Comparison of ENCODE assay signal across 26 cellular contexts in genomic region chr5:80090884-80091166, GRCh38. TPM values are rescaled to one million over a fixed set of nuclear protein-coding genes. Genes with fewer than 3 reads are reported as not detected.
A peak's percentile ranks its signal among the peaks of the same experiment; 100 is the strongest.
DNase-seq lines count a peak whose midpoint lies in the region; ATAC-seq, FAIRE-seq and TF ChIP-seq lines count a peak whose summit lies in the region.
"Had no signal": no experiment of that assay in that cellular context is flagged by ENCODE, and none has a peak within 500 bp of the region (broad histone marks: within the 10 kb centered on the region; RNA-seq: fewer than 3 reads in every experiment).

No MANE protein-coding gene starts in this region.

- H4K91ac ChIP-seq in H9 (ENCODE audit: insufficient read length, low read depth, low read length) = no peak overlapping the region

- H3K79me1 ChIP-seq in H9 (ENCODE audit: insufficient read depth, low read depth, low read length, poor library complexity, severe bottlenecking) = no peaks in the 10 kb centered on the region

- no peak overlapping the region for H3K18ac ChIP-seq in H9 (ENCODE audit: insufficient read length, low read depth, low read length)

- CTCF ChIA-PET in HepG2 (lab: Yijun Ruan, JAX; ENCODE audit: low intra/inter-chr PET ratio, low total read pairs) = interaction anchor here (1.5 to 2.9 kb wide), 2 partner anchors 184 to 217 kb away, joined by 12 to 22 read pairs; no protein-coding TSS in a partner anchor
- CTCF ChIA-PET in WTC11 (lab: Charles Lee) = interaction anchor here (0.8 to 4.4 kb wide), 10 partner anchors 9 to 957 kb away, joined by 3 to 86 read pairs (median 4); no protein-coding TSS in a partner anchor

- H3K27me3 ChIP-seq in HepG2 (ENCODE audit: control insufficient read depth in 1 of 2, insufficient read depth in 2 of 2, low read length in 2 of 2) (0 out of 5 replicates have a peak, but pooled peaks cover 0 to 2% of the 10 kb centered on the region in 2 experiments), right lobe of liver (no peaks in the 10 kb centered on the region), H9 (ENCODE audit: insufficient read depth, low read length) (no peaks in the 10 kb centered on the region)
- H3K27me3 ChIP-seq: BE2C had no signal

- in situ Hi-C loops in HepG2 (cut with HindIII; ENCODE audit: extremely low pct_ligation_motif_present, low pct_unique_long_range_greater_than_20kb) = loop anchor here (5.0 kb wide), 1 partner anchor 166 kb away; the partner anchor contains the start of gene SERINC5

- POLR2A ChIA-PET in HepG2 (lab: Yijun Ruan, JAX) = interaction anchor here (1.2 to 1.3 kb wide), 2 partner anchors 165 to 217 kb away, joined by 5 to 8 read pairs; partner anchors contain the start of gene SERINC5
- POLR2A ChIA-PET in WTC11 (lab: Charles Lee) = interaction anchor here (0.5 kb wide), 2 partner anchors 214 to 255 kb away, joined by 3 to 5 read pairs; no protein-coding TSS in a partner anchor

- H3K4me1 ChIP-seq in HepG2 (ENCODE audit: insufficient read depth, low read length) (peaks cover 58% of the 10 kb centered on the region), right lobe of liver (peaks cover 0 to 7% (median 0%) of the 10 kb centered on the region in 4 donors), H9 (ENCODE audit: insufficient read depth, low read length) (peaks cover 4% of the 10 kb centered on the region; the same call in 1 of the 2 replicates)

- no peak overlapping the region for H2AK5ac ChIP-seq in H9 (ENCODE audit: insufficient read length, low read length)

- H2BK12ac ChIP-seq in H9 (ENCODE audit: insufficient read length, low read depth, low read length) = no peak overlapping the region

- no TSS peak for BruUV-seq in HepG2 (replicated peaks; lab: Mats Ljungman, UMichigan)

- H3K27me3 Mint-ChIP-seq in H9 (ENCODE audit: low read depth) (no peaks in the 10 kb centered on the region), WTC11 (ENCODE audit: low read depth) (no peaks in the 10 kb centered on the region)
- H3K27me3 Mint-ChIP-seq: CD8-positive, alpha-beta memory T cell had no signal

- WGBS in HepG2 (ENCODE audit: low lambda C conversion rate) = 72% methylated on average over 4 of the region's 5 CpGs
- 83% methylated on average over 2 of the region's 5 CpGs for WGBS in right lobe of liver (ENCODE audit: insufficient coverage, low coverage, low lambda C conversion rate, missing lambda C conversion rate)
- WGBS in H9 (ENCODE audit: extremely low coverage, insufficient read length, low lambda C conversion rate) = no CpG with 5 or more reads among the region's 5 CpGs

- no peak overlapping the region for H3K4ac ChIP-seq in H9 (ENCODE audit: low read depth, low read length)

- H2BK15ac ChIP-seq in H9 (ENCODE audit: low read depth, low read length) = no peak overlapping the region

- H4K20me1 ChIP-seq in HepG2 (ENCODE audit: insufficient read depth, low read length) (no peaks in the 10 kb centered on the region), H9 (ENCODE audit: control insufficient read depth, insufficient read depth, insufficient read length) (no peaks in the 10 kb centered on the region)

- no peak overlapping the region for H2BK5ac ChIP-seq in H9 (ENCODE audit: insufficient read length, low read length)

- intact Hi-C loops in HepG2 (cut with micrococcal nuclease; ENCODE audit: unreplicated experiment) = loop anchor here (1.0 to 5.0 kb wide), 4 partner anchors 61 to 216 kb away; partner anchors contain the start of gene SERINC5
- intact Hi-C loops in right lobe of liver (cut with DNase I) = loop anchor here (5.0 to 10.0 kb wide), 2 partner anchors 184 to 216 kb away; no protein-coding TSS in a partner anchor

- TF ChIP-seq EP300 in HepG2 (IDR thresholded peaks at IDR 0.05; ENCODE audit: low read depth in 2 of 2, low read length in 2 of 2) = no peak
- TF ChIP-seq EP300 in HepG2 (CRISPR knock-in tag; IDR thresholded peaks at IDR 0.05; ENCODE audit: borderline replicate concordance) = no peak

- no peak for TF ChIP-seq CTCF in HepG2 (CRISPR knock-in tag; IDR thresholded peaks at IDR 0.05)
- no peak for TF ChIP-seq CTCF in right lobe of liver (IDR thresholded peaks at IDR 0.05)
- TF ChIP-seq CTCF in H9 (conservative IDR thresholded peaks at IDR 0.05) = no peak
- TF ChIP-seq CTCF in WTC11 (IDR thresholded peaks at IDR 0.05) = no peak

- H3K79me2 ChIP-seq in HepG2 (ENCODE audit: insufficient read depth, low read length) (no peaks in the 10 kb centered on the region), H9 (ENCODE audit: insufficient read depth, low read length) (no peaks in the 10 kb centered on the region)

- H3K36me3 ChIP-seq in HepG2 (replicated peaks in 1 of 2; ENCODE audit: control insufficient read depth in 1 of 2, insufficient read depth in 2 of 2, low read length in 2 of 2) (no peaks in the 10 kb centered on the region), right lobe of liver (no peaks in the 10 kb centered on the region)
- H3K36me3 ChIP-seq: BE2C had no signal

- H2AFZ ChIP-seq in HepG2 (ENCODE audit: low read length) = no peak overlapping the region
- no peak overlapping the region for H2AFZ ChIP-seq in H9 (ENCODE audit: low read length)

- H3K23ac ChIP-seq in H9 (ENCODE audit: insufficient read length, low read depth, low read length) = no peak overlapping the region

- H2BK120ac ChIP-seq in H9 (ENCODE audit: low read depth, low read length, poor library complexity, severe bottlenecking) = no peak overlapping the region

- H3K9me3 ChIP-seq in HepG2 (ENCODE audit: low read length) (no peaks in the 10 kb centered on the region), right lobe of liver (no peaks in the 10 kb centered on the region), H9 (ENCODE audit: control insufficient read depth, low read depth, low read length) (no peaks in the 10 kb centered on the region)
- H3K9me3 ChIP-seq: BE2C had no signal

- H3K9ac ChIP-seq in HepG2 (ENCODE audit: insufficient read depth, low read depth, low read length) (no peak overlapping the region), H9 (ENCODE audit: extremely low read depth, insufficient read length, low read length) (no peak overlapping the region)
- H3K9ac ChIP-seq: GM23248 had no signal

- no peaks in the 10 kb centered on the region for H3K9me3 Mint-ChIP-seq in H9
- peaks cover 12% of the 10 kb centered on the region for H3K9me3 Mint-ChIP-seq in WTC11
- H3K9me3 Mint-ChIP-seq: CD4-positive, CD25-positive, alpha-beta regulatory T cell; CD8-positive, alpha-beta memory T cell had no signal

- no peaks in the 10 kb centered on the region for H3K23me2 ChIP-seq in H9 (ENCODE audit: insufficient read length, low read depth, low read length, poor library complexity, severe bottlenecking)

- no peak overlapping the region for H3K56ac ChIP-seq in H9 (ENCODE audit: insufficient read length, low read depth, low read length)

- DNase-seq in HepG2 (ENCODE audit: low spot score) (peak; percentile 18), right lobe of liver (no peak), H9 (peak; percentile 43), WTC11 (ENCODE audit: low spot score) (no peak), mucosa of gallbladder (ENCODE audit: low spot score) (no peak)
- DNase-seq: 8988T; ACHN; BE2C; C1 segment of cervical spinal cord; CD4-positive, CD25-positive, alpha-beta regulatory T cell; CD8-positive, alpha-beta memory T cell; COR-L47; DMS 273 treated with DMSO at 0.1 percent for 48 hours; DMS53; DND-41; EL; GDM1; GM23248; KG1 had no signal

- no peak overlapping the region for H4K5ac ChIP-seq in H9 (ENCODE audit: insufficient read length, low read depth, low read length)

- ATAC-seq in HepG2 (peak; percentile 53), right lobe of liver (no peak), WTC11 (peak; percentile 61), HG02981 (IDR thresholded peaks at IDR 0.05; ENCODE audit: unreplicated experiment) (no peak), HG02798 (IDR thresholded peaks at IDR 0.05; ENCODE audit: poor library complexity, unreplicated experiment) (no peak), HG02973 (IDR thresholded peaks at IDR 0.05; ENCODE audit: unreplicated experiment) (no peak)

- no peak for TF ChIP-seq POLR2A in HepG2 (IDR thresholded peaks at IDR 0.05; ENCODE audit: insufficient read depth in 1 of 2, low read depth in 2 of 2, low read length in 2 of 2)
- TF ChIP-seq POLR2A in right lobe of liver (IDR thresholded peaks at IDR 0.05) = no peak

- H3K4me1 Mint-ChIP-seq in H9 (peaks cover 6 to 11% of the 10 kb centered on the region in 2 experiments; a peak in 3 of 4 replicates), WTC11 (peaks cover 15% of the 10 kb centered on the region)

- no peak overlapping the region; a peak in 1 of 7 replicates for H3K27ac Mint-ChIP-seq in H9
- no peak overlapping the region for H3K27ac Mint-ChIP-seq in WTC11
- H3K27ac Mint-ChIP-seq: CD8-positive, alpha-beta memory T cell had no signal

- no peak overlapping the region for H2BK20ac ChIP-seq in H9 (ENCODE audit: low read depth, low read length, poor library complexity, severe bottlenecking)

- FAIRE-seq in HepG2 (lab: Jason Lieb, UNC) = no peak
- FAIRE-seq: GM12892, GM18507, H54, HTR-8/SVneo had no signal

- peak overlapping the region; percentile 42 for H3K27ac ChIP-seq in HepG2 (ENCODE audit: extremely low read length, insufficient read depth, low read length)
- no peak overlapping the region for H3K27ac ChIP-seq in right lobe of liver
- no peak overlapping the region for H3K27ac ChIP-seq in H9 (ENCODE audit: insufficient read length, low read depth, low read length)
- H3K27ac ChIP-seq: GM23248 had no signal

- H3K36me3 Mint-ChIP-seq in H9 (ENCODE audit: insufficient read depth in 1 of 3, low read depth in 3 of 3) (peaks cover 0 to 2% (median 0%) of the 10 kb centered on the region in 3 experiments; a peak in 4 of 7 replicates), WTC11 (peaks cover 6% of the 10 kb centered on the region)
- H3K36me3 Mint-ChIP-seq: CD4-positive, CD25-positive, alpha-beta regulatory T cell; CD8-positive, alpha-beta memory T cell had no signal

- no peak for TF ChIP-seq RAD21 in HepG2 (CRISPR knock-in tag; IDR thresholded peaks at IDR 0.05)

- H4K8ac ChIP-seq in H9 (replicated peaks; ENCODE audit: insufficient read length, low read depth, low read length) = no peak overlapping the region

- peak overlapping the region; percentile 39; the same call in 1 of the 2 replicates for H3K4me2 ChIP-seq in HepG2 (ENCODE audit: low read depth, low read length)
- no peak overlapping the region for H3K4me2 ChIP-seq in H9 (ENCODE audit: insufficient read depth, insufficient read length, low read length)

- no peak overlapping the region for H3T11ph ChIP-seq in H9 (ENCODE audit: low read length)

- H3K14ac ChIP-seq in H9 (ENCODE audit: insufficient read depth, low read length) = no peak overlapping the region

- H3K4me3 ChIP-seq in HepG2 (replicated peaks in 1 of 3; ENCODE audit: insufficient read depth in 1 of 3, low read depth in 2 of 3, low read length in 3 of 3) (no peak overlapping the region), right lobe of liver (no peak overlapping the region)
- H3K4me3 ChIP-seq: GM23248 had no signal

- H3K4me3 Mint-ChIP-seq in H9 (no peak overlapping the region), WTC11 (no peak overlapping the region)
- H3K4me3 Mint-ChIP-seq: CD8-positive, alpha-beta memory T cell had no signal

RNA-seq across cellular contexts. Expression of gene THBS4, which starts 55.7 kb away (rescaled TPM):
- total RNA-seq in HepG2 (2016; rRNA removed; fragmentation: Illumina TruSeq; extraction: Trizol) (0.60 and 0.98 TPM in 2 replicates), right lobe of liver (under 1 TPM in 2 of 6 experiments, not detected in 4; 0.24 to 0.37 TPM), H9 (2021) (18.6 and 19.0 TPM in 2 replicates), WTC11 (2021) (11.8 to 21.2 TPM (median 18.4 TPM) in 3 replicates), mucosa of gallbladder (1.5 TPM)
- total RNA-seq in HepG2 (2016; cell fraction: cytosol; rRNA removed; fragmentation: Illumina TruSeq; extraction: Trizol; ENCODE audit: low read depth) = 0.71 TPM in 1 of 2 replicates, not detected in the other
- 0.97 and 1.1 TPM in 2 replicates for total RNA-seq in HepG2 (2016; cell fraction: insoluble cytoplasmic fraction; rRNA removed; fragmentation: Illumina TruSeq; extraction: Trizol)
- total RNA-seq in HepG2 (2016; cell fraction: membrane; rRNA removed; fragmentation: Illumina TruSeq; extraction: Trizol) = 0.06 and 0.31 TPM in 2 replicates
- total RNA-seq in HepG2 (2016; cell fraction: nucleus; rRNA removed; fragmentation: Illumina TruSeq; extraction: Trizol) = 0.44 and 1.5 TPM in 2 replicates
- polyA plus RNA-seq in HepG2 (2011; rRNA removed) = 1.0 and 1.2 TPM in 2 replicates
- 0.46 and 0.53 TPM in 2 replicates for polyA plus RNA-seq in HepG2 (2011; cell fraction: cytosol; rRNA removed)
- polyA plus RNA-seq in HepG2 (2011; cell fraction: nucleus; rRNA removed) = 1.5 and 1.6 TPM in 2 replicates
- polyA plus RNA-seq in HepG2 (2012) = 0.72 and 1.9 TPM in 2 replicates
- polyA plus RNA-seq in HepG2 (2016; cell fraction: cytosol; fragmentation: Illumina TruSeq; extraction: Trizol; ENCODE audit: low read depth) = 0.16 TPM in 1 of 2 replicates, not detected in the other
- polyA plus RNA-seq in HepG2 (2016; cell fraction: insoluble cytoplasmic fraction; fragmentation: Illumina TruSeq; extraction: Trizol; ENCODE audit: low read depth) = 0.58 and 0.60 TPM in 2 replicates
- 0.21 TPM in 1 of 2 replicates, not detected in the other for polyA plus RNA-seq in HepG2 (2016; cell fraction: membrane; fragmentation: Illumina TruSeq; extraction: Trizol; ENCODE audit: low read depth)
- polyA plus RNA-seq in HepG2 (2016; cell fraction: nucleus; fragmentation: Illumina TruSeq; extraction: Trizol; ENCODE audit: insufficient read depth, low read depth) = 0.73 and 0.78 TPM in 2 replicates
- 0.46 and 0.56 TPM in 2 replicates for polyA minus RNA-seq in HepG2 (2011; rRNA and poly(A)+ RNA removed; ENCODE audit: low replicate concordance)
- not detected in 2 replicates for polyA minus RNA-seq in HepG2 (2011; cell fraction: cytosol; rRNA and poly(A)+ RNA removed)
- 1.2 and 1.3 TPM in 2 replicates for polyA minus RNA-seq in HepG2 (2011; cell fraction: nucleus; rRNA and poly(A)+ RNA removed)
- total RNA-seq: CD4-positive, CD25-positive, alpha-beta regulatory T cell had no signal
- polyA plus RNA-seq: CD4-positive, CD25-positive, alpha-beta regulatory T cell; CD8-positive, alpha-beta memory T cell had no signal

Comparison
In these comparisons a context has a peak if more than half of its experiments do, and no peak if none do; other contexts are left out.
1. ATAC-seq: peak in HepG2 (single experiment) and WTC11 (single experiment); none in right lobe of liver (0 of 4), HG02981 (single experiment), HG02798 (single experiment) and HG02973 (single experiment).
2. DNase-seq: peak in HepG2 (single experiment) and H9 (single experiment); none in right lobe of liver (0 of 3), WTC11 (single experiment) and mucosa of gallbladder (single experiment).